Comparison of ENCODE assay signal across 20 cellular contexts in genomic region chr6:127026247-127026646, GRCh38.
DNase-seq lines count a peak whose midpoint lies in the region; ATAC-seq, FAIRE-seq and TF ChIP-seq lines count a peak whose summit lies in the region.
"Had no signal": no experiment of that assay in that cellular context is flagged by ENCODE, and none has a peak within 500 bp of the region (broad histone marks: within the 10 kb centered on the region; RNA-seq: fewer than 3 reads in every experiment).

No MANE protein-coding gene starts in this region.

- H3K36me3 ChIP-seq in PC-3 (ENCODE audit: low read depth, low read length) = no peaks in the 10 kb centered on the region
- no peaks in the 10 kb centered on the region for H3K36me3 ChIP-seq in endothelial cell of umbilical vein (ENCODE audit: control insufficient read depth in 2 of 2, extremely low read depth in 1 of 2, insufficient read depth in 2 of 2, low read length in 2 of 2)
- H3K36me3 ChIP-seq in prostate gland = no peaks in the 10 kb centered on the region
- no peaks in the 10 kb centered on the region for H3K36me3 ChIP-seq in right lobe of liver
- H3K36me3 ChIP-seq: ascending aorta, left ventricle myocardium inferior, neutrophil, right atrium auricular region, tibial nerve had no signal

- BruUV-seq in PC-3 (replicated peaks; lab: Mats Ljungman, UMichigan) (no TSS peak), endothelial cell of umbilical vein (replicated peaks; lab: Mats Ljungman, UMichigan) (no TSS peak)

- H3K79me2 ChIP-seq in PC-3 (ENCODE audit: low read length) = no peaks in the 10 kb centered on the region
- no peaks in the 10 kb centered on the region for H3K79me2 ChIP-seq in endothelial cell of umbilical vein (ENCODE audit: control insufficient read depth, insufficient read depth, low read length)

- H4K20me1 ChIP-seq in PC-3 (ENCODE audit: low read length) = no peaks in the 10 kb centered on the region
- no peaks in the 10 kb centered on the region for H4K20me1 ChIP-seq in endothelial cell of umbilical vein (replicated peaks; ENCODE audit: control insufficient read depth, extremely low read depth, insufficient read depth, low read length)

- H2AFZ ChIP-seq in PC-3 (ENCODE audit: low read length) (no peak overlapping the region), endothelial cell of umbilical vein (ENCODE audit: low read depth, low read length) (no peak overlapping the region)

- H3K4me2 ChIP-seq in PC-3 (ENCODE audit: low read length) (no peak overlapping the region), endothelial cell of umbilical vein (ENCODE audit: insufficient read depth, low read length) (no peak overlapping the region)

- FAIRE-seq in endothelial cell of umbilical vein (lab: Jason Lieb, UNC) = no peak
- FAIRE-seq: colon had no signal

- no peaks in the 10 kb centered on the region for H3K27me3 Mint-ChIP-seq in CD14-positive monocyte (ENCODE audit: low read depth in 3 of 3)
- no peaks in the 10 kb centered on the region for H3K27me3 Mint-ChIP-seq in activated naive CD4-positive, alpha-beta T cell treated with anti-CD3 and anti-CD28 coated beads for 36 hours (ENCODE audit: low read depth)

- H3K9ac ChIP-seq in PC-3 (ENCODE audit: low read length) = no peak overlapping the region
- H3K9ac ChIP-seq in endothelial cell of umbilical vein (replicated peaks; ENCODE audit: extremely low read depth, insufficient read depth, low read length) = no peak overlapping the region

- peaks cover 0 to 3% (median 0%) of the 10 kb centered on the region in 7 donors for H3K9me3 Mint-ChIP-seq in CD14-positive monocyte
- no peaks in the 10 kb centered on the region for H3K9me3 Mint-ChIP-seq in activated naive CD4-positive, alpha-beta T cell treated with anti-CD3 and anti-CD28 coated beads for 36 hours

- H3K4me3 Mint-ChIP-seq in CD14-positive monocyte = no peak overlapping the region
- H3K4me3 Mint-ChIP-seq in activated naive CD4-positive, alpha-beta T cell treated with anti-CD3 and anti-CD28 coated beads for 36 hours = no peak overlapping the region

- H3K4me1 ChIP-seq in PC-3 (ENCODE audit: insufficient read depth, low read length) (peaks cover 11% of the 10 kb centered on the region; the same call in 1 of the 2 replicates), endothelial cell of umbilical vein (ENCODE audit: control insufficient read depth, extremely low read depth, insufficient read depth, low read length) (peaks cover 4% of the 10 kb centered on the region), prostate gland (replicated peaks) (no peaks in the 10 kb centered on the region), right lobe of liver (no peaks in the 10 kb centered on the region)
- H3K4me1 ChIP-seq: ascending aorta, left ventricle myocardium inferior, right atrium auricular region had no signal

- H3K4me3 ChIP-seq in PC-3 (ENCODE audit: low read length) = no peak overlapping the region
- H3K4me3 ChIP-seq in endothelial cell of umbilical vein (replicated peaks in 1 of 3; ENCODE audit: insufficient read depth in 1 of 3, low read depth in 1 of 3, low read length in 3 of 3) = no peak overlapping the region
- no peak overlapping the region for H3K4me3 ChIP-seq in prostate gland
- H3K4me3 ChIP-seq in right lobe of liver = no peak overlapping the region
- H3K4me3 ChIP-seq: ascending aorta, left ventricle myocardium inferior, right atrium auricular region, tibial nerve had no signal

- no peak overlapping the region for H3K27ac ChIP-seq in PC-3 (ENCODE audit: low read length)
- H3K27ac ChIP-seq in endothelial cell of umbilical vein (ENCODE audit: insufficient read depth, low read depth, low read length) = no peak overlapping the region
- no peak overlapping the region for H3K27ac ChIP-seq in prostate gland
- no peak overlapping the region for H3K27ac ChIP-seq in right lobe of liver
- H3K27ac ChIP-seq: ascending aorta, left ventricle myocardium inferior, neutrophil, right atrium auricular region, tibial nerve had no signal

- H3K9me2 ChIP-seq in PC-3 (replicated peaks; ENCODE audit: low read length) = no peaks in the 10 kb centered on the region

- H3F3A ChIP-seq in PC-3 (ENCODE audit: low read length, unreplicated experiment) = no peaks in the 10 kb centered on the region

- H3K4me1 Mint-ChIP-seq in CD14-positive monocyte = no peaks in the 10 kb centered on the region
- H3K4me1 Mint-ChIP-seq in activated naive CD4-positive, alpha-beta T cell treated with anti-CD3 and anti-CD28 coated beads for 36 hours (ENCODE audit: low read depth) = no peaks in the 10 kb centered on the region

- H3K27me3 ChIP-seq in PC-3 (ENCODE audit: low read length) (no peaks in the 10 kb centered on the region), endothelial cell of umbilical vein (ENCODE audit: control insufficient read depth in 2 of 2, insufficient read depth in 2 of 2, low read length in 2 of 2) (no peaks in the 10 kb centered on the region), prostate gland (replicated peaks; ENCODE audit: insufficient read depth) (no peaks in the 10 kb centered on the region), right lobe of liver (peaks cover 0 to 16% of the 10 kb centered on the region in 2 donors)
- H3K27me3 ChIP-seq: ascending aorta, neutrophil, right atrium auricular region, tibial nerve had no signal

- DNase-seq in ELR (ENCODE audit: low read depth) = peak; percentile 70
- DNase-seq in PC-3 = peak; percentile 79
- no peak for DNase-seq in endothelial cell of umbilical vein (ENCODE audit: low read depth, low spot score)
- peak; percentile 4 for DNase-seq in non-pigmented ciliary epithelial cell (ENCODE audit: low read depth)
- no peak for DNase-seq in CD14-positive monocyte (ENCODE audit: low spot score)
- DNase-seq in prostate gland (ENCODE audit: low spot score) = no peak
- no peak for DNase-seq in activated naive CD4-positive, alpha-beta T cell treated with anti-CD3 and anti-CD28 coated beads for 36 hours
- DNase-seq in right lobe of liver = no peak
- DNase-seq: activated CD4-positive, alpha-beta T cell treated with anti-CD3 and anti-CD28 coated beads, Interleukin-2, amount 50 U/mL, for 1 hour; activated naive CD4-positive, alpha-beta T cell treated with Interleukin-2 at 50 U/mL for 16 hours; foreskin melanocyte; left ventricle myocardium inferior; NCI-H1694; NCI-H446; stimulated activated naive CD4-positive, alpha-beta T cell had no signal

- 55% methylated on average over 1 of the region's 1 CpG for WGBS in prostate gland
- 70% methylated on average over 1 of the region's 1 CpG for WGBS in right lobe of liver (ENCODE audit: insufficient coverage, low coverage, low lambda C conversion rate, missing lambda C conversion rate)

- H3K36me3 Mint-ChIP-seq in CD14-positive monocyte = no peaks in the 10 kb centered on the region
- H3K36me3 Mint-ChIP-seq in activated naive CD4-positive, alpha-beta T cell treated with anti-CD3 and anti-CD28 coated beads for 36 hours (ENCODE audit: low read depth) = no peaks in the 10 kb centered on the region

- TF ChIP-seq POLR2A in endothelial cell of umbilical vein (IDR thresholded peaks at IDR 0.05; ENCODE audit: low read depth, low read length) (no peak), prostate gland (IDR thresholded peaks at IDR 0.05) (no peak), right lobe of liver (IDR thresholded peaks at IDR 0.05) (no peak)

- peak; percentile 81 for ATAC-seq in PC-3
- no peak for ATAC-seq in right lobe of liver

- H3K9me3 ChIP-seq in PC-3 (ENCODE audit: low read length) (no peaks in the 10 kb centered on the region), endothelial cell of umbilical vein (replicated peaks; ENCODE audit: control insufficient read depth, insufficient read depth, low read length) (no peaks in the 10 kb centered on the region), prostate gland (no peaks in the 10 kb centered on the region), right lobe of liver (no peaks in the 10 kb centered on the region)
- H3K9me3 ChIP-seq: ascending aorta, left ventricle myocardium inferior, neutrophil, right atrium auricular region, tibial nerve had no signal

- intact Hi-C loops in PC-3 (cut with micrococcal nuclease) (no loop called here), endothelial cell of umbilical vein (cut with micrococcal nuclease) (no loop called here), CD14-positive monocyte (cut with micrococcal nuclease) (no loop called here), prostate gland (cut with DNase I) (no loop called here), right lobe of liver (cut with DNase I) (no loop called here)
- intact Hi-C loops in activated naive CD4-positive, alpha-beta T cell treated with anti-CD3 and anti-CD28 coated beads for 36 hours (cut with micrococcal nuclease) = no loop called here

- no peaks in the 10 kb centered on the region for H3K9me1 ChIP-seq in endothelial cell of umbilical vein (replicated peaks; ENCODE audit: control insufficient read depth, extremely low read depth, insufficient read depth, low read length)

- CTCF ChIA-PET in PC-3 (lab: Charles Lee) (no interaction called here), endothelial cell of umbilical vein (lab: Charles Lee) (interaction anchor here (1.5 kb wide), 1 partner anchor 222 kb away, joined by 4 read pairs; no protein-coding TSS in a partner anchor)
- CTCF ChIA-PET in activated naive CD4-positive, alpha-beta T cell treated with anti-CD3 and anti-CD28 coated beads for 36 hours (lab: Charles Lee) = no interaction called here

- H3K27ac Mint-ChIP-seq in CD14-positive monocyte = no peak overlapping the region
- H3K27ac Mint-ChIP-seq in activated naive CD4-positive, alpha-beta T cell treated with anti-CD3 and anti-CD28 coated beads for 36 hours = no peak overlapping the region

- TF ChIP-seq CTCF in PC-3 (conservative IDR thresholded peaks at IDR 0.05; ENCODE audit: low read depth, low read length) (no peak), endothelial cell of umbilical vein (IDR thresholded peaks at IDR 0.05; ENCODE audit: extremely low read depth in 1 of 2, insufficient read depth in 1 of 2, low read depth in 1 of 2, low read length in 2 of 2) (no peak), CD14-positive monocyte (IDR thresholded peaks at IDR 0.05) (no peak), prostate gland (IDR thresholded peaks at IDR 0.05) (no peak), right lobe of liver (IDR thresholded peaks at IDR 0.05) (no peak)

- POLR2A ChIA-PET in PC-3 (lab: Charles Lee; ENCODE audit: unreplicated experiment) (no interaction called here), endothelial cell of umbilical vein (lab: Charles Lee) (no interaction called here)

- dilution Hi-C loops in endothelial cell of umbilical vein (cut with MboI; ENCODE audit: extremely low pct_ligation_motif_present, low sequenced_read_pairs) = no loop called here

TF ChIP-seq in endothelial cell of umbilical vein, 7 proteins besides CTCF, POLR2A, EP300 and RAD21:
- peak; percentile 39 for TF ChIP-seq JUN (IDR thresholded peaks at IDR 0.05; ENCODE audit: borderline replicate concordance, insufficient read depth, insufficient read length, low read depth)
- peak; percentile 22 for TF ChIP-seq FOS (IDR thresholded peaks at IDR 0.05; ENCODE audit: borderline replicate concordance, insufficient read depth, low read length)
- TF ChIP-seq GATA2 (IDR thresholded peaks at IDR 0.05; ENCODE audit: insufficient read depth, insufficient read length, low read depth, low read length) = peak; percentile 74
- TF ChIP-seq EZH2 (IDR thresholded peaks at IDR 0.05; ENCODE audit: borderline replicate concordance, low read depth, low read length, severe bottlenecking) = no peak
- no peak for TF ChIP-seq MYC (IDR thresholded peaks at IDR 0.05; ENCODE audit: low read depth, low read length)

Comparison
In these comparisons a context has a peak if more than half of its experiments do, and no peak if none do; other contexts are left out.
1. DNase-seq: peak in ELR (single experiment), PC-3 (single experiment) and non-pigmented ciliary epithelial cell (single experiment); none in endothelial cell of umbilical vein (single experiment), CD14-positive monocyte (single experiment), prostate gland (single experiment), activated naive CD4-positive, alpha-beta T cell treated with anti-CD3 and anti-CD28 coated beads for 36 hours (single experiment) and right lobe of liver (0 of 3).